9 cellular contexts compared by ENCODE assay signal in genomic region chr12:92466391-92467305, GRCh38.
DNase-seq lines count a peak whose midpoint lies in the region; ATAC-seq and TF ChIP-seq lines count a peak whose summit lies in the region.
"Had no signal": no experiment of that assay in that cellular context is flagged by ENCODE, and none has a peak within 500 bp of the region (broad histone marks: within the 10 kb centered on the region; RNA-seq: fewer than 3 reads in every experiment).

No MANE protein-coding gene starts in this region.

- peaks cover 92% of the 10 kb centered on the region for H3K4me1 ChIP-seq in OCI-LY1 (ENCODE audit: insufficient read depth, low read length, severe bottlenecking)

- peak overlapping the region; percentile 88 for H3K9ac ChIP-seq in OCI-LY1 (ENCODE audit: low read length)

- peak overlapping the region; percentile 99 for H3K27ac ChIP-seq in OCI-LY1 (ENCODE audit: low read depth, low read length, poor library complexity, severe bottlenecking)
- H3K27ac ChIP-seq: 22Rv1 had no signal

- TF ChIP-seq CTCF in OCI-LY1 (IDR thresholded peaks at IDR 0.05; ENCODE audit: low read length) (no peak), GM10266 (IDR thresholded peaks at IDR 0.05; ENCODE audit: control insufficient read depth, insufficient read depth, low read depth, missing control alignments) (no peak)

- peak; percentile 20 for ATAC-seq in HG03060 (IDR thresholded peaks at IDR 0.05; ENCODE audit: low read depth, unreplicated experiment)
- ATAC-seq in left lobe of liver, result peak; percentile 38

- H3F3A ChIP-seq in OCI-LY1 (ENCODE audit: insufficient read depth, low read length), result peaks cover 13% of the 10 kb centered on the region; the same call in 1 of the 2 replicates

- no peaks in the 10 kb centered on the region for H3K9me3 ChIP-seq in OCI-LY1 (ENCODE audit: low read length)

- H2AFZ ChIP-seq in OCI-LY1 (ENCODE audit: low read length), result no peak overlapping the region

- H3K36me3 ChIP-seq in OCI-LY1 (ENCODE audit: insufficient read depth, low read length), result no peaks in the 10 kb centered on the region

- no peaks in the 10 kb centered on the region for H3K9me2 ChIP-seq in OCI-LY1 (ENCODE audit: low read depth, low read length)

- no peaks in the 10 kb centered on the region for H4K20me1 ChIP-seq in OCI-LY1 (ENCODE audit: insufficient read depth, low read length)

- H3K27me3 ChIP-seq in OCI-LY1 (ENCODE audit: insufficient read depth, low read length), result no peaks in the 10 kb centered on the region

- peaks cover 29% of the 10 kb centered on the region for H3K79me2 ChIP-seq in OCI-LY1 (ENCODE audit: insufficient read depth, low read length)

- DNase-seq in DMS 273 (lab: John Stamatoyannopoulos, UW; ENCODE audit: unreplicated experiment) (peak; percentile 10), DMS 273 treated with DMSO at 0.1 percent for 48 hours (lab: John Stamatoyannopoulos, UW) (no peak), left lobe of liver (ENCODE audit: low spot score) (no peak), AG20443 (ENCODE audit: low spot score) (no peak), GM10266 (ENCODE audit: extremely low spot score) (no peak)
- DNase-seq in activated naive CD4-positive, alpha-beta T cell (lab: John Stamatoyannopoulos, UW), result no peak

- peak overlapping the region; percentile 69 for H3K4me3 ChIP-seq in OCI-LY1 (ENCODE audit: low read depth, low read length, poor library complexity, severe bottlenecking)

- H3K4me2 ChIP-seq in OCI-LY1 (ENCODE audit: low read length), result peak overlapping the region; percentile 80
